Comparison of ENCODE assay signal across 16 cellular contexts in genomic region chr17:21681576-21681975, GRCh38. TPM values are rescaled to one million over a fixed set of nuclear protein-coding genes. Genes with fewer than 3 reads are reported as not detected.
"Had no signal": no experiment of that assay in that cellular context is flagged by ENCODE, and none has a peak within 500 bp of the region (broad histone marks: within the 10 kb centered on the region; RNA-seq: fewer than 3 reads in every experiment).

No MANE protein-coding gene starts in this region.

RNA-seq across cellular contexts. Expression of gene KCNJ18, which starts 10.7 kb away (rescaled TPM):
- total RNA-seq: myocyte; naive thymus-derived CD8-positive, alpha-beta T cell; occipital lobe; osteoblast; ovary; prostate gland; pulmonary artery endothelial cell; right atrium auricular region; smooth muscle cell; stomach; subcutaneous adipose tissue; transverse colon; upper lobe of right lung; urinary bladder; uterus had no signal
- polyA plus RNA-seq: naive thymus-derived CD8-positive, alpha-beta T cell; neural cell; ovary; smooth muscle cell; stomach; urinary bladder had no signal
